In the genomic region with DNA sequence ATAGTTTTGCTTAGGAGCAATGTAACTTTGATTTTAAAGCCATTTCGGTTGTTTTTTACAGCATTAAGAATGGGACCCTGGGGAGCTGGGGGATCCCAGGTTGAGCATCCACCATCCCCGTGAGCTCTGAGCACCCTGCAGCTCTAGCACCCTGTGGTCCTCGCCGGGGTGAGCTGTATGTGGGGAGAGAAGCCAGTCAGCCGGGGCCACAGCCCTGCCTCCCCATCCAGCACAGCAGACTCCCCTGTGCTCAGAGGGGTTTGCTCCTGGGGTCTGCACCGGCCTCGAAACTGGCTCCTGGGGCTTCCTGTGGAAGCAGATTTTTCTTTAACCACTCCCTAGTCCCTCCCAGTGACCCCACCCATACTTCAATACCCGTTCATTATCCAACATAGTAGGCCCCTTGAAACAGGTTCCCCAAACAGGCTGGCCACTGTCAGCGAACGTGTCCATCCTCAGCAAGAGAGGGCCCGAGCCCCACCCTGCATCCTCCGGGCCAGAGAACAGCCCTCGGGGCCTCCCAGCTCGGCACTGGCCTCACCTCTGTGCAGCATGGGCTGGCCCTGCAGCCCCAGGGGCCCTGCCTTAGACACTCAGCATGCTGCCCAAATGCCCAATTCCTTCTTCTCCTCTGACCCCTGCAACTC, we compare ENCODE assay signal across 14 cellular contexts. TPM values are rescaled to one million over a fixed set of nuclear protein-coding genes. Genes with fewer than 3 reads are reported as not detected.
A peak's percentile ranks its signal among the peaks of the same experiment; 100 is the strongest.
DNase-seq lines count a peak whose midpoint lies in the region; ATAC-seq and TF ChIP-seq lines count a peak whose summit lies in the region.
"Had no signal": no experiment of that assay in that cellular context is flagged by ENCODE, and none has a peak within 500 bp of the region (broad histone marks: within the 10 kb centered on the region; RNA-seq: fewer than 3 reads in every experiment).

No MANE protein-coding gene starts in this region.

- no peaks in the 10 kb centered on the region for H3K27me3 Mint-ChIP-seq in naive thymus-derived CD4-positive, alpha-beta T cell
- no peaks in the 10 kb centered on the region for H3K27me3 Mint-ChIP-seq in T-helper 2 cell treated with Interferon-gamma antibody and Interleukin-4, amounts not matched to agents 5 μg/mL and 100 μg/mL, for 36 hours (ENCODE audit: low read depth)

- POLR2A ChIA-PET in naive thymus-derived CD4-positive, alpha-beta T cell (lab: Charles Lee) = no interaction called here

- H3K9me3 Mint-ChIP-seq in naive thymus-derived CD4-positive, alpha-beta T cell = no peaks in the 10 kb centered on the region
- H3K9me3 Mint-ChIP-seq in T-helper 2 cell treated with Interferon-gamma antibody and Interleukin-4, amounts not matched to agents 5 μg/mL and 100 μg/mL, for 36 hours = no peaks in the 10 kb centered on the region
- H3K9me3 Mint-ChIP-seq: CD8-positive, alpha-beta T cell had no signal

- H3K36me3 ChIP-seq in fibroblast of lung (ENCODE audit: control insufficient read depth, insufficient read depth, low read length) = peaks cover 2% of the 10 kb centered on the region
- no peaks in the 10 kb centered on the region for H3K36me3 ChIP-seq in mucosa of rectum (ENCODE audit: control insufficient read depth in 2 of 2, insufficient read depth in 2 of 2, low read length in 2 of 2)
- no peaks in the 10 kb centered on the region for H3K36me3 ChIP-seq in testis (ENCODE audit: low read depth, missing control alignments)
- H3K36me3 ChIP-seq in naive thymus-derived CD4-positive, alpha-beta T cell (ENCODE audit: control insufficient read depth in 2 of 3, insufficient read depth in 3 of 3, low read length in 3 of 3) = no peaks in the 10 kb centered on the region

- no peak overlapping the region for H3K4me3 Mint-ChIP-seq in naive thymus-derived CD4-positive, alpha-beta T cell
- no peak overlapping the region for H3K4me3 Mint-ChIP-seq in T-helper 2 cell treated with Interferon-gamma antibody and Interleukin-4, amounts not matched to agents 5 μg/mL and 100 μg/mL, for 36 hours
- H3K4me3 Mint-ChIP-seq: CD8-positive, alpha-beta T cell had no signal

- no peaks in the 10 kb centered on the region for H3K4me1 Mint-ChIP-seq in naive thymus-derived CD4-positive, alpha-beta T cell
- no peaks in the 10 kb centered on the region for H3K4me1 Mint-ChIP-seq in T-helper 2 cell treated with Interferon-gamma antibody and Interleukin-4, amounts not matched to agents 5 μg/mL and 100 μg/mL, for 36 hours (ENCODE audit: low read depth)

- H3K9ac ChIP-seq in fibroblast of lung (ENCODE audit: insufficient read depth, low read length) = peak overlapping the region; percentile 71
- peak overlapping the region; percentile 52 to 53 for H3K9ac ChIP-seq in mucosa of rectum (ENCODE audit: low read depth in 1 of 2, low read length in 2 of 2)

- WGBS in testis, 2 donors = 41% methylated on average over 14 of the region's 14 CpGs

- peak overlapping the region; percentile 74 for H3K4me2 ChIP-seq in fibroblast of lung (ENCODE audit: extremely low read depth, insufficient read depth, low read length)

- intact Hi-C loops in testis (cut with DNase I; ENCODE audit: low total_unique reads) = loop anchor here (10.0 kb wide), 2 partner anchors 118 to 258 kb away; no protein-coding TSS in a partner anchor
- intact Hi-C loops in naive thymus-derived CD4-positive, alpha-beta T cell (cut with micrococcal nuclease) = no loop called here

- H2AFZ ChIP-seq in fibroblast of lung (ENCODE audit: low read length) = no peak overlapping the region

- no peak overlapping the region for H3K27ac Mint-ChIP-seq in naive thymus-derived CD4-positive, alpha-beta T cell
- H3K27ac Mint-ChIP-seq in T-helper 2 cell treated with Interferon-gamma antibody and Interleukin-4, amounts not matched to agents 5 μg/mL and 100 μg/mL, for 36 hours = no peak overlapping the region
- H3K27ac Mint-ChIP-seq: CD8-positive, alpha-beta T cell had no signal

- H3K27ac ChIP-seq in fibroblast of lung (ENCODE audit: insufficient read depth, low read length) (peak overlapping the region; percentile 92), mucosa of rectum (ENCODE audit: low read depth in 2 of 2, low read length in 2 of 2) (peak overlapping the region; percentile 74 to 78), testis (peak overlapping the region; percentile 90 to 93)
- no peak overlapping the region for H3K27ac ChIP-seq in naive thymus-derived CD4-positive, alpha-beta T cell (ENCODE audit: low read depth, low read length)

- no peak for TF ChIP-seq CTCF in fibroblast of lung (conservative IDR thresholded peaks at IDR 0.05 in 1 of 2, IDR thresholded peaks at IDR 0.05 in 1 of 2; ENCODE audit: low read depth in 1 of 2, low read length in 2 of 2)
- TF ChIP-seq CTCF in testis (IDR thresholded peaks at IDR 0.05) = no peak

- CTCF ChIA-PET in naive thymus-derived CD4-positive, alpha-beta T cell (lab: Charles Lee) = interaction anchor here (0.6 kb wide), 1 partner anchor 69 kb away, joined by 3 read pairs; no protein-coding TSS in a partner anchor

- ATAC-seq in naive thymus-derived CD4-positive, alpha-beta T cell = no peak
- ATAC-seq in GM19397 (IDR thresholded peaks at IDR 0.05; ENCODE audit: unreplicated experiment) = no peak
- ATAC-seq: body of pancreas; CD8-positive, alpha-beta T cell had no signal

- H3K4me3 ChIP-seq in fibroblast of lung (replicated peaks in 1 of 4; ENCODE audit: control extremely low read depth in 1 of 4, insufficient read depth in 1 of 4, low read depth in 3 of 4, low read length in 4 of 4) = peak overlapping the region; percentile 83 to 94 (median 89)
- H3K4me3 ChIP-seq in mucosa of rectum (ENCODE audit: low read length in 2 of 2) = peak overlapping the region; percentile 49 to 74
- H3K4me3 ChIP-seq in testis = peak overlapping the region; percentile 52 to 54
- H3K4me3 ChIP-seq in naive thymus-derived CD4-positive, alpha-beta T cell (ENCODE audit: low read length) = no peak overlapping the region
- H3K4me3 ChIP-seq: body of pancreas had no signal

- no peak for TF ChIP-seq POLR2A in testis (IDR thresholded peaks at IDR 0.05)

- peaks cover 70% of the 10 kb centered on the region for H3K79me2 ChIP-seq in fibroblast of lung (ENCODE audit: control insufficient read depth, insufficient read depth, low read length)

- H4K20me1 ChIP-seq in fibroblast of lung (ENCODE audit: control insufficient read depth, extremely low read depth, insufficient read depth, low read length) = no peaks in the 10 kb centered on the region

- peak; percentile 40 for DNase-seq in HT1080 (ENCODE audit: low read depth)
- DNase-seq in fibroblast of lung (ENCODE audit: low read depth in 2 of 2) = no peak
- DNase-seq in testis = no peak
- DNase-seq in naive thymus-derived CD4-positive, alpha-beta T cell = no peak
- no peak for DNase-seq in T-helper 2 cell treated with Interferon-gamma antibody and Interleukin-4, amounts not matched to agents 5 μg/mL and 100 μg/mL, for 36 hours (ENCODE audit: low spot score)
- DNase-seq in DMS79 treated with DMSO at 0.1 percent for 48 hours (lab: John Stamatoyannopoulos, UW) = no peak
- DNase-seq: activated CD8-positive, alpha-beta memory T cell treated with anti-CD3 and anti-CD28 coated beads, Interleukin-2, amount 50 U/mL, for 48 hours; body of pancreas; CD8-positive, alpha-beta T cell; erythroblast; islet precursor cell; NCI-H226 had no signal

- no peaks in the 10 kb centered on the region for H3K36me3 Mint-ChIP-seq in naive thymus-derived CD4-positive, alpha-beta T cell
- H3K36me3 Mint-ChIP-seq in T-helper 2 cell treated with Interferon-gamma antibody and Interleukin-4, amounts not matched to agents 5 μg/mL and 100 μg/mL, for 36 hours (ENCODE audit: low read depth) = no peaks in the 10 kb centered on the region
- H3K36me3 Mint-ChIP-seq: CD8-positive, alpha-beta T cell had no signal

- H3K4me1 ChIP-seq in fibroblast of lung (ENCODE audit: control insufficient read depth, extremely low read depth, insufficient read depth, low read length) (peaks cover 5% of the 10 kb centered on the region), mucosa of rectum (ENCODE audit: control insufficient read depth in 2 of 2, insufficient read depth in 2 of 2, low read length in 2 of 2) (peaks cover 0 to 3% of the 10 kb centered on the region in 2 donors), testis (peaks cover under 1% of the 10 kb centered on the region)
- H3K4me1 ChIP-seq in naive thymus-derived CD4-positive, alpha-beta T cell (ENCODE audit: control insufficient read depth in 2 of 2, insufficient read depth in 2 of 2, low read length in 2 of 2) = no peaks in the 10 kb centered on the region
- H3K4me1 ChIP-seq: body of pancreas had no signal

- H3K9me3 ChIP-seq in fibroblast of lung (ENCODE audit: control insufficient read depth, insufficient read depth, low read depth, low read length) (no peaks in the 10 kb centered on the region), mucosa of rectum (ENCODE audit: control insufficient read depth in 2 of 2, low read length in 2 of 2) (no peaks in the 10 kb centered on the region), testis (no peaks in the 10 kb centered on the region)
- no peaks in the 10 kb centered on the region for H3K9me3 ChIP-seq in naive thymus-derived CD4-positive, alpha-beta T cell (ENCODE audit: control insufficient read depth in 2 of 3, low read length in 3 of 3)
- H3K9me3 ChIP-seq: body of pancreas had no signal

- H3K27me3 ChIP-seq in fibroblast of lung (ENCODE audit: control insufficient read depth, insufficient read depth, low read length) = no peaks in the 10 kb centered on the region
- H3K27me3 ChIP-seq in mucosa of rectum (ENCODE audit: control insufficient read depth in 2 of 2, insufficient read depth in 2 of 2, low read length in 2 of 2) = peaks cover 0 to 3% of the 10 kb centered on the region in 2 donors
- H3K27me3 ChIP-seq in testis = no peaks in the 10 kb centered on the region
- no peaks in the 10 kb centered on the region for H3K27me3 ChIP-seq in naive thymus-derived CD4-positive, alpha-beta T cell (ENCODE audit: control insufficient read depth in 2 of 2, insufficient read depth in 2 of 2, low read length in 2 of 2)
- H3K27me3 ChIP-seq: body of pancreas had no signal

RNA-seq across cellular contexts. Expression of gene COL6A3, which starts 1.2 kb away (rescaled TPM):
- total RNA-seq in HT1080 (2014; rRNA removed; shearing (Covaris generic)) = 251 and 254 TPM in 2 replicates
- polyA plus RNA-seq in HT1080 (2015; cell fraction: cytosol; rRNA removed) = 106 and 122 TPM in 2 replicates
- polyA plus RNA-seq in HT1080 (2015; cell fraction: nucleus; rRNA removed) = 1,736 and 1,844 TPM in 2 replicates
- total RNA-seq in fibroblast of lung (1,525 and 1,534 TPM in 2 replicates), testis (10 to 100 TPM; 35.1 to 74.1 TPM)
- polyA plus RNA-seq in fibroblast of lung (286 and 316 TPM in 2 replicates), testis (ENCODE audit: insufficient read depth, low read depth, low replicate concordance) (93.1 TPM)
- polyA plus RNA-seq in fibroblast of lung (2012) = 564 and 770 TPM in 2 replicates
- polyA minus RNA-seq in fibroblast of lung (ENCODE audit: low replicate concordance) = 1,049 and 1,080 TPM in 2 replicates
- total RNA-seq in naive thymus-derived CD4-positive, alpha-beta T cell = 1 to 10 TPM; 1.6 to 3.1 (median 2.2) TPM
- under 1 TPM; 0.02 to 0.74 TPM for polyA plus RNA-seq in naive thymus-derived CD4-positive, alpha-beta T cell

Comparison
In these comparisons a context has a peak if more than half of its experiments do, and no peak if none do; other contexts are left out.
1. RNA of gene COL6A3, which starts 1.2 kb away (total RNA-seq): 1,525 to 1,534 TPM in fibroblast of lung, 251 to 254 TPM in HT1080 and 35.1 to 74.1 TPM in testis; 1.6 to 3.1 TPM in naive thymus-derived CD4-positive, alpha-beta T cell; every median in the first group is over 4 times any median in the second.